Comparison of ENCODE assay signal across 27 cellular contexts in the genomic region with DNA sequence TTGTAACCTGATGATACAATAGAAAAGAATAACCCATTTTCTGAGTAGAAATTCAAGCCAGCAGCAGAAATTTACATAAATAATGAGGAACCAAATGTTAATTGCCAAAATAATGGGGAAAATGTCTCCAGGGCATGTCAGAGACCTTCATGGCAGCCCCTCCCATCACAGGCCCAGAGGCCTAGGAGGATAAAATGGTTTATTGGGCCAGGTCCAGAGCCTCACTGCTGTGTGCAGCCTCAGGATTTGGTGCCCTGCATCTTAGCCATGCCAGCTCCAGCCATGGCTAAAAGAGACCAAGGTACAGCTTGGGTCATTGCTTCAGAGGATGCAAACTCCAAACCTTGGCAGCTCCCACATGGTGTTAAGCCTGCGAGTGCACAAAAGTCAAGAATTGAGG.
DNase-seq lines count a peak whose midpoint lies in the region; ATAC-seq, FAIRE-seq and TF ChIP-seq lines count a peak whose summit lies in the region.
"Had no signal": no experiment of that assay in that cellular context is flagged by ENCODE, and none has a peak within 500 bp of the region (broad histone marks: within the 10 kb centered on the region; RNA-seq: fewer than 3 reads in every experiment).

No MANE protein-coding gene starts in this region.

- no peak for DNase-seq in A549 (ENCODE audit: low read depth in 1 of 2, low spot score in 1 of 2)
- DNase-seq in K562 (ENCODE audit: extremely low read depth in 1 of 4, low spot score in 3 of 4) = no peak
- peak; percentile 3 for DNase-seq in mesendoderm
- no peak for DNase-seq in type B pancreatic cell (ENCODE audit: extremely low spot score, unreplicated experiment)
- no peak for DNase-seq in DMS114 treated with DMSO at 0.1 percent for 48 hours (lab: John Stamatoyannopoulos, UW; ENCODE audit: unreplicated experiment)
- DNase-seq: 8988T; AML-193; Caco-2; Calu3; CD4-positive, alpha-beta T cell; CD8-positive, alpha-beta T cell; DMS153; DMS53; DMS79; DND-41; EL; GDM1 had no signal

- WGBS in A549 (ENCODE audit: missing lambda C conversion rate) = 17% methylated on average over 1 of the region's 1 CpG
- WGBS in K562 (ENCODE audit: insufficient coverage, low coverage, missing lambda C conversion rate) = 0% methylated on average over 1 of the region's 1 CpG
- WGBS in mesendoderm (ENCODE audit: extremely low coverage, insufficient coverage, low lambda C conversion rate) = no CpG with 5 or more reads among the region's 1 CpG

- no peak overlapping the region for H3K4me3 ChIP-seq in A549
- no peak overlapping the region for H3K4me3 ChIP-seq in HEK293 (ENCODE audit: low read depth, low read length)
- no peak overlapping the region for H3K4me3 ChIP-seq in K562
- H3K4me3 ChIP-seq in mesendoderm (ENCODE audit: low read length) = no peak overlapping the region
- H3K4me3 ChIP-seq: BLaER1 treated with 17β-estradiol and CSF1 and Interleukin-3, amounts not matched to agents 10 nM and 100 nM; GM12878 had no signal

- no peak overlapping the region for H3K23ac ChIP-seq in mesendoderm (ENCODE audit: low read length)

- no peak overlapping the region for H3K4me3 Mint-ChIP-seq in type B pancreatic cell
- H3K4me3 Mint-ChIP-seq: B cell; CD4-positive, alpha-beta T cell; CD8-positive, alpha-beta T cell had no signal

- peaks cover 8% of the 10 kb centered on the region for H3K9me3 Mint-ChIP-seq in type B pancreatic cell

- no peak overlapping the region for H2AFZ ChIP-seq in K562 (ENCODE audit: low read depth, low read length)

- no peak overlapping the region for H3K4ac ChIP-seq in mesendoderm (ENCODE audit: low read depth, low read length)

- no peak overlapping the region for H2AK5ac ChIP-seq in mesendoderm (ENCODE audit: low read length)

- H3K79me2 ChIP-seq in K562 (ENCODE audit: control insufficient read depth, insufficient read depth, low read length) (no peaks in the 10 kb centered on the region), mesendoderm (ENCODE audit: control insufficient read depth, insufficient read depth, low read length) (no peaks in the 10 kb centered on the region)

- H2BK15ac ChIP-seq in mesendoderm (replicated peaks; ENCODE audit: low read depth) = no peak overlapping the region

- H3K79me1 ChIP-seq in mesendoderm (ENCODE audit: low read length) = no peaks in the 10 kb centered on the region

- intact Hi-C loops in K562 (cut with micrococcal nuclease) = no loop called here

- H3K27me3 ChIP-seq in K562 (ENCODE audit: control insufficient read depth in 2 of 2, insufficient read depth in 2 of 2, low read length in 2 of 2) (no peaks in the 10 kb centered on the region), mesendoderm (ENCODE audit: insufficient read depth, low read length, poor library complexity) (no peaks in the 10 kb centered on the region)
- H3K27me3 ChIP-seq: BLaER1 treated with 17β-estradiol and CSF1 and Interleukin-3, amounts not matched to agents 10 nM and 100 nM had no signal

- H4K5ac ChIP-seq in mesendoderm (ENCODE audit: low read length) = no peak overlapping the region

- no peak overlapping the region for H2BK120ac ChIP-seq in mesendoderm (ENCODE audit: low read depth, low read length)

- H3K36me3 Mint-ChIP-seq in type B pancreatic cell = no peaks in the 10 kb centered on the region
- H3K36me3 Mint-ChIP-seq: CD8-positive, alpha-beta T cell had no signal

- no peak overlapping the region for H4K8ac ChIP-seq in mesendoderm (ENCODE audit: low read depth, low read length)

- H3K56ac ChIP-seq in mesendoderm (ENCODE audit: low read length) = no peak overlapping the region

- no TSS peak for BruUV-seq in K562 (replicated peaks; lab: Mats Ljungman, UMichigan)

- ATAC-seq in A549 = no peak
- ATAC-seq in K562 = no peak
- no peak for ATAC-seq in HG02885 (IDR thresholded peaks at IDR 0.05; ENCODE audit: poor library complexity, unreplicated experiment)
- ATAC-seq: CD8-positive, alpha-beta T cell; GM12878 had no signal

- H3K18ac ChIP-seq in mesendoderm (ENCODE audit: low read length) = no peak overlapping the region

- no peak overlapping the region for H3K9ac ChIP-seq in K562 (ENCODE audit: insufficient read depth in 1 of 2, low read depth in 2 of 2, low read length in 2 of 2)
- no peak overlapping the region for H3K9ac ChIP-seq in mesendoderm (ENCODE audit: low read length)
- H3K9ac ChIP-seq: BLaER1 treated with 17β-estradiol and CSF1 and Interleukin-3, amounts not matched to agents 10 nM and 100 nM had no signal

- H4K20me1 ChIP-seq in K562 (replicated peaks; ENCODE audit: control insufficient read depth, insufficient read depth, low read length) = no peaks in the 10 kb centered on the region
- H4K20me1 ChIP-seq: BLaER1 treated with 17β-estradiol and CSF1 and Interleukin-3, amounts not matched to agents 10 nM and 100 nM had no signal

- H3K4me2 ChIP-seq in A549 (no peak overlapping the region), K562 (ENCODE audit: insufficient read depth, low read length) (no peak overlapping the region), mesendoderm (ENCODE audit: low read length) (no peak overlapping the region)
- H3K4me2 ChIP-seq: BLaER1 treated with 17β-estradiol and CSF1 and Interleukin-3, amounts not matched to agents 10 nM and 100 nM had no signal

- H3K4me1 ChIP-seq in A549 = no peaks in the 10 kb centered on the region
- no peaks in the 10 kb centered on the region for H3K4me1 ChIP-seq in HEK293 (ENCODE audit: control insufficient read depth, insufficient read depth, low read length)
- H3K4me1 ChIP-seq in K562 (replicated peaks in 1 of 2; ENCODE audit: control insufficient read depth in 2 of 2, insufficient read depth in 2 of 2, low read length in 2 of 2) = no peaks in the 10 kb centered on the region
- no peaks in the 10 kb centered on the region for H3K4me1 ChIP-seq in mesendoderm (ENCODE audit: control insufficient read depth, low read depth, low read length)
- H3K4me1 ChIP-seq: BLaER1 treated with 17β-estradiol and CSF1 and Interleukin-3, amounts not matched to agents 10 nM and 100 nM; Caco-2 had no signal

- H2BK5ac ChIP-seq in mesendoderm (ENCODE audit: low read length) = no peak overlapping the region

- no peak overlapping the region for H3K27ac Mint-ChIP-seq in type B pancreatic cell
- H3K27ac Mint-ChIP-seq: B cell; CD4-positive, alpha-beta T cell; CD8-positive, alpha-beta T cell had no signal

- TF ChIP-seq EP300 in A549 (IDR thresholded peaks at IDR 0.05) (no peak), K562 (IDR thresholded peaks at IDR 0.05; ENCODE audit: low read length) (no peak)

- CTCF ChIA-PET in A549 (lab: Yijun Ruan, JAX) = no interaction called here
- CTCF ChIA-PET in HEK293 (lab: Yijun Ruan, JAX) = no interaction called here
- CTCF ChIA-PET in K562 (lab: Yijun Ruan, JAX; ENCODE audit: low intra/inter-chr PET ratio) = no interaction called here

- H3K36me3 ChIP-seq in HEK293 (ENCODE audit: control insufficient read depth in 2 of 2, insufficient read depth in 1 of 2, low read length in 2 of 2) = no peaks in the 10 kb centered on the region
- no peaks in the 10 kb centered on the region for H3K36me3 ChIP-seq in K562 (ENCODE audit: control insufficient read depth, insufficient read depth, low read length)
- H3K36me3 ChIP-seq in mesendoderm (ENCODE audit: control insufficient read depth, insufficient read depth, low read length) = no peaks in the 10 kb centered on the region
- H3K36me3 ChIP-seq: BLaER1 treated with 17β-estradiol and CSF1 and Interleukin-3, amounts not matched to agents 10 nM and 100 nM had no signal

- H3K9me3 ChIP-seq in A549 (no peaks in the 10 kb centered on the region), HEK293 (ENCODE audit: control insufficient read depth, insufficient read depth, low read depth, low read length) (no peaks in the 10 kb centered on the region), K562 (replicated peaks; ENCODE audit: control insufficient read depth, insufficient read depth, low read depth, low read length) (peaks cover 2% of the 10 kb centered on the region; the same call in 1 of the 2 replicates)

- no peaks in the 10 kb centered on the region for H3K27me3 Mint-ChIP-seq in type B pancreatic cell
- H3K27me3 Mint-ChIP-seq: B cell; CD4-positive, alpha-beta T cell had no signal

- H3K27ac ChIP-seq in A549 (no peak overlapping the region), HEK293 (ENCODE audit: extremely low read depth, low read depth, low read length) (no peak overlapping the region), K562 (ENCODE audit: extremely low read depth, low read depth, low read length) (no peak overlapping the region), mesendoderm (ENCODE audit: low read depth, low read length) (no peak overlapping the region)
- H3K27ac ChIP-seq: BLaER1 treated with 17β-estradiol and CSF1 and Interleukin-3, amounts not matched to agents 10 nM and 100 nM; C4-2B had no signal

- no peaks in the 10 kb centered on the region for H3K9me1 ChIP-seq in K562 (ENCODE audit: control insufficient read depth, insufficient read depth, low read length)

- in situ Hi-C loops in K562 (cut with MboI) = no loop called here

- TF ChIP-seq RAD21 in A549 (conservative IDR thresholded peaks at IDR 0.05 in 1 of 2, IDR thresholded peaks at IDR 0.05 in 1 of 2) (no peak), K562 (CRISPR knock-in tag; conservative IDR thresholded peaks at IDR 0.05 in 1 of 2, IDR thresholded peaks at IDR 0.05 in 1 of 2) (no peak)

- FAIRE-seq in A549 (lab: Jason Lieb, UNC) = no peak
- no peak for FAIRE-seq in K562 (lab: Jason Lieb, UNC)
- FAIRE-seq: A204.1, D721Med, GM12878, GM12892, GM18507 had no signal

- TF ChIP-seq POLR2A in A549 (IDR thresholded peaks at IDR 0.05; ENCODE audit: low read length) = no peak
- TF ChIP-seq POLR2A in K562 (conservative IDR thresholded peaks at IDR 0.05) = no peak

- no peaks in the 10 kb centered on the region for H3K4me1 Mint-ChIP-seq in type B pancreatic cell (ENCODE audit: unreplicated experiment)
- H3K4me1 Mint-ChIP-seq: B cell had no signal

- TF ChIP-seq CTCF in A549 (IDR thresholded peaks at IDR 0.05) (no peak), HEK293 (tag by site-specific recombination; IDR thresholded peaks at IDR 0.05) (no peak), K562 (IDR thresholded peaks at IDR 0.05 in 2 of 3, conservative IDR thresholded peaks at IDR 0.05 in 1 of 3; ENCODE audit: insufficient read depth in 2 of 3, low read depth in 1 of 3, low read length in 3 of 3) (no peak), type B pancreatic cell (conservative IDR thresholded peaks at IDR 0.05) (no peak)

- POLR2A ChIA-PET in A549 (lab: Yijun Ruan, JAX) = no interaction called here
- POLR2A ChIA-PET in HEK293 (lab: Yijun Ruan, JAX) = no interaction called here
- POLR2A ChIA-PET in K562 (lab: Yijun Ruan, JAX) = no interaction called here

TF ChIP-seq in A549, 52 proteins besides CTCF, POLR2A, EP300 and RAD21 (continues in another document):
- TF ChIP-seq ZFP36 (IDR thresholded peaks at IDR 0.05; ENCODE audit: borderline replicate concordance, partially characterized antibody) = peak; percentile 68
- TF ChIP-seq CHD4 (IDR thresholded peaks at IDR 0.05; ENCODE audit: borderline replicate concordance) = no peak

TF ChIP-seq in HEK293, 187 proteins besides CTCF, POLR2A, EP300 and RAD21 (continues in another document):
- TF ChIP-seq TRIM28 (IDR thresholded peaks at IDR 0.05; ENCODE audit: borderline replicate concordance, low read length) = peak; percentile 40; the same call in 1 of the 2 replicates
- TF ChIP-seq SP7 (tag by site-specific recombination; IDR thresholded peaks at IDR 0.05) = no peak

TF ChIP-seq in K562, 482 proteins besides CTCF, POLR2A, EP300 and RAD21:
- TF ChIP-seq ZFP36 (IDR thresholded peaks at IDR 0.05; ENCODE audit: low read depth, low read length, partially characterized antibody) (peak; percentile 66), SREBF2 (CRISPR knock-in tag; IDR thresholded peaks at IDR 0.05) (no peak)
